Comparison of ENCODE assay signal across 19 cellular contexts in genomic region chr1:40633563-40634376, GRCh38. TPM values are rescaled to one million over a fixed set of nuclear protein-coding genes. Genes with fewer than 3 reads are reported as not detected.
DNase-seq lines count a peak whose midpoint lies in the region; ATAC-seq, FAIRE-seq and TF ChIP-seq lines count a peak whose summit lies in the region.
"Had no signal": no experiment of that assay in that cellular context is flagged by ENCODE, and none has a peak within 500 bp of the region (broad histone marks: within the 10 kb centered on the region; RNA-seq: fewer than 3 reads in every experiment).

No MANE protein-coding gene starts in this region.

- no peak for ATAC-seq in GM18498 (IDR thresholded peaks at IDR 0.05; ENCODE audit: unreplicated experiment)
- ATAC-seq: effector memory CD8-positive, alpha-beta T cell had no signal

- no peak overlapping the region for H3K4me3 ChIP-seq in choroid plexus epithelial cell (ENCODE audit: low read depth, low read length)
- H3K4me3 ChIP-seq: SK-N-MC, tibial nerve had no signal

- DNase-seq in activated effector memory CD4-positive, alpha-beta T cell treated with anti-CD3 and anti-CD28 coated beads, Interleukin-2, amount 50 U/mL, for 16 hours: peak; percentile 28
- DNase-seq in activated effector memory CD4-positive, alpha-beta T cell treated with Interleukin-2 at 50 U/mL for 16 hours: no peak
- DNase-seq in choroid plexus epithelial cell (ENCODE audit: low read depth) (peak; percentile 26), mesenteric fat pad (ENCODE audit: low spot score) (peak; percentile 84), type B pancreatic cell (ENCODE audit: extremely low spot score, unreplicated experiment) (no peak), NCI-H748 treated with DMSO at 0.1 percent for 48 hours (lab: John Stamatoyannopoulos, UW) (no peak), GM19239 (ENCODE audit: insufficient read length, low spot score) (no peak)
- DNase-seq: activated CD4-positive, alpha-beta T cell treated with anti-CD3 and anti-CD28 coated beads for 4 hours; activated T-cell treated with anti-CD3 and anti-CD28 coated beads, Interleukin-2, amount 50 U/mL, for 48 hours; aorta; DMS79 treated with DMSO at 0.1 percent for 48 hours; effector memory CD8-positive, alpha-beta T cell; NCI-H1436 treated with DMSO at 0.1 percent for 48 hours; NCI-H524 treated with DMSO at 0.1 percent for 48 hours; stimulated activated CD4-positive, alpha-beta T cell treated with anti-CD3 and anti-CD28 coated beads, Interleukin-12 subunit alpha, Interleukin-12 subunit beta, amount 100 ng/mL, for 4 hours had no signal

- TF ChIP-seq CTCF in choroid plexus epithelial cell (conservative IDR thresholded peaks at IDR 0.05; ENCODE audit: low read depth, low read length): no peak
- no peak for TF ChIP-seq CTCF in type B pancreatic cell (conservative IDR thresholded peaks at IDR 0.05)

- no peaks in the 10 kb centered on the region for H3K4me1 Mint-ChIP-seq in type B pancreatic cell (ENCODE audit: unreplicated experiment)

- H3K27ac Mint-ChIP-seq in type B pancreatic cell: no peak overlapping the region

- H3K36me3 Mint-ChIP-seq in type B pancreatic cell: no peaks in the 10 kb centered on the region

- H3K9me3 Mint-ChIP-seq in type B pancreatic cell: no peaks in the 10 kb centered on the region
- H3K9me3 Mint-ChIP-seq: effector memory CD8-positive, alpha-beta T cell had no signal

- FAIRE-seq in GM19239 (lab: Jason Lieb, UNC): no peak
- FAIRE-seq: frontal cortex had no signal

- H3K27me3 Mint-ChIP-seq in type B pancreatic cell: no peaks in the 10 kb centered on the region
- H3K27me3 Mint-ChIP-seq: effector memory CD8-positive, alpha-beta T cell had no signal

- H3K4me3 Mint-ChIP-seq in type B pancreatic cell: no peak overlapping the region
- H3K4me3 Mint-ChIP-seq: effector memory CD8-positive, alpha-beta T cell had no signal

RNA-seq across cellular contexts. Expression of gene RIMS3, which starts 31.7 kb away (rescaled TPM):
- 1.2 TPM for total RNA-seq in mesenteric fat pad
- 2.0 and 4.2 TPM in 2 replicates for total RNA-seq in type B pancreatic cell (ENCODE audit: low replicate concordance)

RNA-seq across cellular contexts. Expression of gene NFYC, which starts 57.7 kb away (rescaled TPM):
- total RNA-seq in mesenteric fat pad: 36.4 TPM
- total RNA-seq in type B pancreatic cell (ENCODE audit: low replicate concordance): 70.0 and 71.3 TPM in 2 replicates

Comparison
In these comparisons a context has a peak if more than half of its experiments do, and no peak if none do; other contexts are left out.
1. DNase-seq: peak in activated effector memory CD4-positive, alpha-beta T cell treated with anti-CD3 and anti-CD28 coated beads, Interleukin-2, amount 50 U/mL, for 16 hours (single experiment), choroid plexus epithelial cell (single experiment) and mesenteric fat pad (single experiment); none in activated effector memory CD4-positive, alpha-beta T cell treated with Interleukin-2 at 50 U/mL for 16 hours (single experiment), type B pancreatic cell (single experiment), NCI-H748 treated with DMSO at 0.1 percent for 48 hours (single experiment) and GM19239 (single experiment).